8 cellular contexts compared by ENCODE assay signal in the genomic region with DNA sequence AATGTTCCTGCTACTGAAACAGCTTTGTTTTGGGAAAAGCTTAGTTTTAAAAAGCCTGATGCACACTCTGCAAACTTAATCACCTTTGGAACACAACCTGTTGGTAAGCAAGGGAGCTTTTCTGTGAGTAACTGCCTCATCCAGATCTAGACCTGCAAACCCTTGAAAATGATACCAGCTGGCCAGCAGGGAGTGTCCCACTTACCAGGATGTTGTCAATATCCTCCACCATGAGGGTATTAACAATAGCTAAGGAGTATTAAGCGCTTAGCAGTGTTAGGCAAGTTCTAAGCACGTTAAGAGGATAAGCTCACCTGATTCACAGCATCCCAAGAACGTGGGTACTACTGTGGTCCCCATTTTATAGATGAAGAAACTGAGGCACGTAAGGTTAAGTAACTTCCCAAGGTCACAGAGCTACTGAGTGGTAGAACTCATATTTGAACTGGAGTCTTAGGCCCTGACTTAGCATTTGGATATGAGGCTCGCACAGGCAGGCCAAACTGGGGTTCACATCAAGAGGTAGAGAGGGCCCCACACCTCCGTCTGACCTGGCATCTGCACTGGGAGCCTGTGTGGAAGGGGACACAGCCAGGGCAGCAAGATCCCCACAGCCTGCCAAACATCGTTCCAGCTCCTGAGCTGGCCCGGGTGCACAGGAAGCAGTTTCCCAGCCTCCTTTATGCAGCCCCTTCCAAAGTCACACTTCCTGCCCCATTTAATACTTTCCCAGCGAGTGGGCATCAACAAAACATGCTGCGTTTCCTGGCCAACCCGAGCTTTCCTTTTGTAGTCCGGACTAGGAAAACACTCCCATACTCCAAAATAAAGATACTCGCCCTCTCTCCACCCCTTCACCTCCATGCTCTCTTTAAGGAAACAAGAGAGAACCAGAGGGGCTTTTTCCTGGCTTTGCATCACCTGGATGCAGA. TPM values are rescaled to one million over a fixed set of nuclear protein-coding genes. Genes with fewer than 3 reads are reported as not detected.
DNase-seq lines count a peak whose midpoint lies in the region; ATAC-seq and TF ChIP-seq lines count a peak whose summit lies in the region.
"Had no signal": no experiment of that assay in that cellular context is flagged by ENCODE, and none has a peak within 500 bp of the region (broad histone marks: within the 10 kb centered on the region; RNA-seq: fewer than 3 reads in every experiment).

No MANE protein-coding gene starts in this region.

- H3K27ac ChIP-seq in WERI-Rb-1 (no peak overlapping the region), gastrocnemius medialis (peak overlapping the region in 3 of 4 donors; percentile 40 to 56 (median 55)), foreskin keratinocyte (no peak overlapping the region)

- no peak for TF ChIP-seq POLR2A in gastrocnemius medialis (IDR thresholded peaks at IDR 0.05)

- H3K36me3 ChIP-seq in WERI-Rb-1 (no peaks in the 10 kb centered on the region), gastrocnemius medialis (no peaks in the 10 kb centered on the region)

- intact Hi-C loops in gastrocnemius medialis (cut with DNase I; ENCODE audit: low total_unique reads), result no loop called here

- peak; percentile 3; the same call in 1 of the 2 replicates for TF ChIP-seq CTCF in WERI-Rb-1 (IDR thresholded peaks at IDR 0.05; ENCODE audit: low read depth, low read length)
- TF ChIP-seq CTCF in gastrocnemius medialis (IDR thresholded peaks at IDR 0.05 in 4 of 5, conservative IDR thresholded peaks at IDR 0.05 in 1 of 5), result no peak
- TF ChIP-seq CTCF in foreskin keratinocyte (conservative IDR thresholded peaks at IDR 0.05), result no peak

- no peak for ATAC-seq in gastrocnemius medialis
- no peak for ATAC-seq in HG03469 (IDR thresholded peaks at IDR 0.05; ENCODE audit: unreplicated experiment)
- ATAC-seq in foreskin keratinocyte, result no peak

- H3K4me3 ChIP-seq in WERI-Rb-1 (ENCODE audit: low read depth, low read length) (no peak overlapping the region), gastrocnemius medialis (no peak overlapping the region)

- in situ Hi-C loops in G401 (cut with HindIII; ENCODE audit: low sequenced_read_pairs), result no loop called here
- in situ Hi-C loops in gastrocnemius medialis (cut with MboI; ENCODE audit: low sequenced_read_pairs in 4 of 4), result no loop called here

- H3K4me1 ChIP-seq in gastrocnemius medialis, result peaks cover 79 to 90% of the 10 kb centered on the region in 2 donors
- H3K4me1 ChIP-seq in foreskin keratinocyte, result no peaks in the 10 kb centered on the region

- peak; percentile 23 for DNase-seq in G401 (ENCODE audit: low spot score)
- DNase-seq in WERI-Rb-1, result peak; percentile 82
- peak; percentile 37 for DNase-seq in glomerular endothelial cell (ENCODE audit: extremely low read depth, low read depth, low spot score)
- no peak for DNase-seq in gastrocnemius medialis
- DNase-seq in foreskin keratinocyte, result no peak
- DNase-seq in KG1 (lab: John Stamatoyannopoulos, UW), result no peak
- DNase-seq: NCI-H1417 treated with DMSO at 0.1 percent for 48 hours had no signal

- H3K27me3 ChIP-seq in WERI-Rb-1 (ENCODE audit: insufficient read depth, low read depth, severe bottlenecking) (no peaks in the 10 kb centered on the region), gastrocnemius medialis (no peaks in the 10 kb centered on the region), foreskin keratinocyte (no peaks in the 10 kb centered on the region)

- H3K9me3 ChIP-seq in WERI-Rb-1 (ENCODE audit: severe bottlenecking) (no peaks in the 10 kb centered on the region), gastrocnemius medialis (no peaks in the 10 kb centered on the region)

RNA-seq across cellular contexts. Expression of gene IRF2, which starts 32.6 kb away (rescaled TPM):
- total RNA-seq in G401 (2014; rRNA removed; shearing (Covaris generic)), result 6.5 and 8.4 TPM in 2 replicates
- total RNA-seq in glomerular endothelial cell (23.6 and 35.2 TPM in 2 replicates), gastrocnemius medialis (10 to 100 TPM; 20.9 to 37.1 (median 32.8) TPM), foreskin keratinocyte (16.5 and 18.4 TPM in 2 replicates)
- 10.7 and 11.9 TPM in 2 replicates for polyA plus RNA-seq in foreskin keratinocyte

Comparison
In these comparisons a context has a peak if more than half of its experiments do, and no peak if none do; other contexts are left out.
1. DNase-seq: peak in G401 (single experiment), WERI-Rb-1 (single experiment) and glomerular endothelial cell (single experiment); none in gastrocnemius medialis (0 of 2), foreskin keratinocyte (0 of 2) and KG1 (single experiment).
2. H3K27ac ChIP-seq: peak in gastrocnemius medialis (3 of 4); none in WERI-Rb-1 (single experiment) and foreskin keratinocyte (single experiment).